In genomic region chr15:77634266-77634962, GRCh38 we compare ENCODE assay signal across 8 cellular contexts. TPM values are rescaled to one million over a fixed set of nuclear protein-coding genes. Genes with fewer than 3 reads are reported as not detected.
DNase-seq lines count a peak whose midpoint lies in the region; ATAC-seq and TF ChIP-seq lines count a peak whose summit lies in the region.

No MANE protein-coding gene starts in this region.

- peaks cover 28 to 40% of the 10 kb centered on the region in 2 donors for H3K27me3 Mint-ChIP-seq in CD4-positive, alpha-beta memory T cell

- H3K9me3 ChIP-seq in CD4-positive, alpha-beta memory T cell (ENCODE audit: control insufficient read depth in 1 of 2, low read length in 2 of 2) = no peaks in the 10 kb centered on the region
- H3K9me3 ChIP-seq in adrenal gland (replicated peaks in 1 of 3) = no peaks in the 10 kb centered on the region
- no peaks in the 10 kb centered on the region for H3K9me3 ChIP-seq in spleen

- peak overlapping the region; percentile 60 to 78 (median 70) for H3K4me3 Mint-ChIP-seq in CD4-positive, alpha-beta memory T cell

- no peaks in the 10 kb centered on the region for H3K36me3 ChIP-seq in CD4-positive, alpha-beta memory T cell (ENCODE audit: insufficient read depth, low read length)
- H3K36me3 ChIP-seq in adrenal gland (replicated peaks in 1 of 2) (no peaks in the 10 kb centered on the region), spleen (no peaks in the 10 kb centered on the region)

- peaks cover 13% of the 10 kb centered on the region for H3K27me3 ChIP-seq in CD4-positive, alpha-beta memory T cell (ENCODE audit: insufficient read depth, low read length)
- H3K27me3 ChIP-seq in adrenal gland (peaks cover 20% of the 10 kb centered on the region), spleen (replicated peaks in 1 of 7) (peaks cover 8 to 89% (median 47%) of the 10 kb centered on the region in 7 donors)

- H3K4me1 Mint-ChIP-seq in CD4-positive, alpha-beta memory T cell = peaks cover 5 to 20% (median 12%) of the 10 kb centered on the region in 4 donors

- no peak overlapping the region for H3K27ac Mint-ChIP-seq in CD4-positive, alpha-beta memory T cell

- peak in 4 of 5 donors; percentile 15 to 32 (median 30) for DNase-seq in CD4-positive, alpha-beta memory T cell
- DNase-seq in HT-29 (ENCODE audit: low spot score) (peak; percentile 74), SKM-1 treated with dmso at 0.1 percent for 144 hours (lab: John Stamatoyannopoulos, UW; ENCODE audit: unreplicated experiment) (peak; percentile 42), adrenal gland (peak; percentile 52 to 79 (median 61)), spleen (peak; percentile 86)

- H3K4me3 ChIP-seq in CD4-positive, alpha-beta memory T cell (ENCODE audit: low read length in 2 of 2) = no peak overlapping the region
- H3K4me3 ChIP-seq in adrenal gland (no peak overlapping the region), iPS-11a (ENCODE audit: low read depth, low read length) (peak overlapping the region; percentile 18), spleen (peak overlapping the region in 2 of 8 donors; percentile 10 to 73)

- H3K27ac ChIP-seq in CD4-positive, alpha-beta memory T cell (ENCODE audit: low read depth, low read length) = no peak overlapping the region
- H3K27ac ChIP-seq in adrenal gland (no peak overlapping the region), spleen (no peak overlapping the region)

- peak in 5 of 6 experiments; percentile 15 to 46 (median 24) for TF ChIP-seq CTCF in adrenal gland (IDR thresholded peaks at IDR 0.05)
- TF ChIP-seq CTCF in spleen (IDR thresholded peaks at IDR 0.05 in 8 of 11, conservative IDR thresholded peaks at IDR 0.05 in 3 of 11) = peak in 10 of 11 experiments; percentile 13 to 76 (median 50)

- TF ChIP-seq POLR2A in adrenal gland (IDR thresholded peaks at IDR 0.05) (no peak), spleen (IDR thresholded peaks at IDR 0.05) (no peak)

- intact Hi-C loops in CD4-positive, alpha-beta memory T cell (cut with micrococcal nuclease) = loop anchor here (5.0 kb wide), 1 partner anchor 238 kb away; no protein-coding TSS in a partner anchor
- intact Hi-C loops in adrenal gland (cut with DNase I) (loop anchor here in 1 of 2 donors (5.0 kb wide), 1 partner anchor 188 kb away; no protein-coding TSS in a partner anchor), spleen (cut with DNase I; ENCODE audit: low total_unique reads) (loop anchor here (10.0 kb wide), 1 partner anchor 190 kb away; no protein-coding TSS in a partner anchor)

- ATAC-seq in GM18511 (IDR thresholded peaks at IDR 0.05; ENCODE audit: unreplicated experiment) = no peak
- no peak for ATAC-seq in GM21825 (IDR thresholded peaks at IDR 0.05; ENCODE audit: unreplicated experiment)

- CTCF ChIA-PET in CD4-positive, alpha-beta memory T cell (lab: Charles Lee; ENCODE audit: partially characterized antibody) = interaction anchor here (0.6 to 2.1 kb wide), 4 partner anchors 10 to 241 kb away, joined by 3 to 6 read pairs (median 4); no protein-coding TSS in a partner anchor

- H3K36me3 Mint-ChIP-seq in CD4-positive, alpha-beta memory T cell = no peaks in the 10 kb centered on the region

- WGBS in adrenal gland, 4 donors = 4 to 8% (median 6%) methylated on average over 2 to 34 of the region's 34 CpGs
- WGBS in spleen, 5 donors = 5 to 7% (median 6%) methylated on average over 13 to 34 of the region's 34 CpGs

- POLR2A ChIA-PET in CD4-positive, alpha-beta memory T cell (lab: Charles Lee; ENCODE audit: partially characterized antibody) = no interaction called here

- no peaks in the 10 kb centered on the region for H3K9me3 Mint-ChIP-seq in CD4-positive, alpha-beta memory T cell

- H3K4me1 ChIP-seq in CD4-positive, alpha-beta memory T cell (ENCODE audit: insufficient read depth, low read length) = peaks cover 14% of the 10 kb centered on the region
- H3K4me1 ChIP-seq in adrenal gland (replicated peaks in 1 of 2) (peaks cover 5 to 10% of the 10 kb centered on the region in 2 donors), spleen (peaks cover 12 to 47% (median 33%) of the 10 kb centered on the region in 6 donors)

RNA-seq across cellular contexts. Expression of gene LINGO1, which starts 1.7 kb away (rescaled TPM):
- not detected for total RNA-seq in CD4-positive, alpha-beta memory T cell
- polyA plus RNA-seq in CD4-positive, alpha-beta memory T cell = not detected
- 0.16 and 0.31 TPM in 2 replicates for total RNA-seq in HT-29 (2014; rRNA removed; shearing (Covaris generic))
- total RNA-seq in adrenal gland = 1 to 10 TPM in 3 of 8 donors, under 1 TPM in 3, not detected in 2; 0.21 to 2.7 (median 0.96) TPM
- polyA plus RNA-seq in adrenal gland = 1 to 10 TPM in 2 of 3 donors, under 1 TPM in 1; 0.37 to 1.7 (median 1.4) TPM
- total RNA-seq in spleen = 1 to 10 TPM; 1.6 to 7.3 (median 3.8) TPM
- 1 to 10 TPM in 1 of 3 donors, under 1 TPM in 2; 0.46 to 1.2 (median 0.93) TPM for polyA plus RNA-seq in spleen

Comparison
In these comparisons a context has a peak if more than half of its experiments do, and no peak if none do; other contexts are left out.
1. DNase-seq: peak in every context shown above with its lines; median percentile 86 in spleen; 74 in HT-29; 61 in adrenal gland; 42 in SKM-1 treated with dmso at 0.1 percent for 144 hours; 30 in CD4-positive, alpha-beta memory T cell.